Comparison of ENCODE assay signal across 27 cellular contexts in the genomic region with DNA sequence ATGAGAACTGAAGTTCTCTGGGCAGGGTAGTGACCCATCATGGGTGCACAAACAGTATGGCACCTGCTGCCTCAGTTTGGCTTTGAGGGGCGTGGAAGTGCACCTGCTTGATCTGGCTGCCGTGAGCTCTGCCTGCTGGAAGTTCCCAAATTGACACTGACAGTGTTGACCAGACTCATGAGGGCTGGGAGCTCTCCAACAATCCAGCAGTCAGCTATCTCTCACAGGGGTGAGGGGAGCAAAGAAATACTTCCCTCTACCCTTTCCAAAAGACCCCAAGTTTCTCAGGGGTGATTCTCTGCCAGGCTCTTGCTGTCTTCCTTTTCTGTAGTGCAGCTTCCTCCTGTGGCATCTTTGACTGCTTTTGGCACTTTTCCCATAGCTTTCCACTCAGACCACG.
"Had no signal": no experiment of that assay in that cellular context is flagged by ENCODE, and none has a peak within 500 bp of the region (broad histone marks: within the 10 kb centered on the region; RNA-seq: fewer than 3 reads in every experiment).

No MANE protein-coding gene starts in this region.

- ATAC-seq: stimulated activated effector memory CD8-positive, alpha-beta T cell treated with anti-CD3 and anti-CD28 coated beads, Interleukin-12 subunit alpha, Interleukin-12 subunit beta, amount 100 ng/mL, for 72 hours; stimulated activated memory B cell treated with anti-CD40 and anti-IgM and Interleukin-4, amounts not matched to agents 10 μg/mL and 1 μg/mL and 100 μg/mL, for 72 hours; stimulated activated naive B cell treated with anti-CD40 and anti-IgM and Interleukin-4, amounts not matched to agents 10 μg/mL and 1 μg/mL and 100 μg/mL, for 72 hours; stimulated activated naive CD8-positive, alpha-beta T cell treated with anti-CD3 and anti-CD28 coated beads, Interleukin-15, amount 100 ng/mL, for 72 hours; stimulated activated naive CD8-positive, alpha-beta T cell treated with anti-CD3 and anti-CD28 coated beads, Interleukin-15, Interleukin-2, amounts not matched to agents 100 U/mL and 50 U/mL, for 24 hours; upper lobe of right lung had no signal

- H3K36me3 ChIP-seq: stomach, suprapubic skin, thoracic aorta, thyroid gland, tibial artery, tibial nerve, transverse colon, upper lobe of left lung, upper lobe of right lung, uterus, vagina had no signal

- FAIRE-seq: urothelium cell line had no signal

- H3K4me3 ChIP-seq: stomach, suprapubic skin, testis, thoracic aorta, thyroid gland, tibial artery, tibial nerve, transverse colon, upper lobe of left lung, upper lobe of right lung, uterus, vagina had no signal

- DNase-seq: stimulated activated CD4-positive, alpha-beta T cell treated with anti-CD3 and anti-CD28 coated beads, Interleukin-2, amount 100 ng/mL, for 48 hours; stimulated activated CD4-positive, alpha-beta T cell treated with anti-CD3 and anti-CD28 coated beads, Interleukin-4, amount 100 ng/mL, for 1 hour; stimulated activated CD4-positive, alpha-beta T cell treated with anti-CD3 and anti-CD28 coated beads, Interleukin-4, amount 100 ng/mL, for 24 hours; stimulated activated CD4-positive, alpha-beta T cell treated with anti-CD3 and anti-CD28 coated beads, Interleukin-4, amount 100 ng/mL, for 4 hours; stimulated activated CD8-positive, alpha-beta memory T cell treated with anti-CD3 and anti-CD28 coated beads, Interleukin-4, amount 100 ng/mL, for 48 hours; stimulated activated naive B cell treated with anti-CD40 and anti-IgM and Interleukin-4, amounts not matched to agents 10 μg/mL and 1 μg/mL and 100 μg/mL, for 72 hours; stimulated activated naive CD4-positive, alpha-beta T cell; stimulated activated naive CD4-positive, alpha-beta T cell treated with Interleukin-2 at 50 U/mL for 16 hours; stimulated activated naive CD8-positive, alpha-beta T cell treated with anti-CD3 and anti-CD28 coated beads, Interleukin-15, amount 100 ng/mL, for 72 hours; stimulated activated naive CD8-positive, alpha-beta T cell treated with anti-CD3 and anti-CD28 coated beads, Interleukin-15, Interleukin-2, amounts not matched to agents 100 U/mL and 50 U/mL, for 24 hours; stomach; substantia nigra; testis; thyroid gland; tibial artery; transverse colon; trophoblast cell; upper lobe of left lung; upper lobe of right lung; uterus had no signal

- H3K27me3 ChIP-seq: stomach, suprapubic skin, testis, thyroid gland, tibial artery, tibial nerve, transverse colon, upper lobe of left lung, upper lobe of right lung, uterus, vagina had no signal
